8 cellular contexts compared by ENCODE assay signal in the genomic region with DNA sequence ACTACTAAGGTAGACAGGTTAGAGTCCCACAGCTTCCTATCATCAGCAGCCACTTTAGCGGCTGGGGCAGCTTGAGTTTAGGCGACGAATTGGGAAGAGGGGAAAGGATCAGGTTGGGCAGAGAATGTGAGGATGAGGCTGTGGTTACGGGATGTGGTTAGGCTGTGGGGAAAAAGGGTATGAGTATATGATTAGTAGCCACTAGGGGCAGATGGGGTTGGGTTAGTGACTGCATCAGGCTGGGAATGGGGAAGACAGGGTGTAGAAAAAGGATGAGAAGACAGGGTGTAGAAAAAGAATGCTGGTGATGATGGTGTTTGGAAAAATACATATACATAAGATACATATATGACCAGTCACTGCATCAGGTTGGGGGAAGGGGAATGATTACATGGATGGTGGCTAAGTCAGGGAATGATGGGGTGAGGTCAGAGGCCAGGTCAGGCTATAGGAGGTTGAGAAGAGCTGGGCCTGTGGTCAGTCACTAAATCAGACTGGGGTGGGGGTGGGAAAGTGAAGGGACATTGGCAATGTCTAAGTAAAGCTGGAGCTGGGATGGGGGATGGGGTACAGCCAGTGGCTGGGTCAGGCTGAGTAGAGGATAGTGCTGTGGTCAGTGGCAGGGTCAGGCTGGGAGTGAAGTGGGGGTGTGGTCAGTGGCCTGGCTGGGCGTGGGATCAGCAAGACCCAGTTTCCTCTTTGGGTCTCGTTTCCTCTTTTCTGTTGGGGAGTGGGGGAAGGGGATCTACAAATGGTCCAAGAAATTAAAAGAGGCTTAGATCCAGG. TPM values are rescaled to one million over a fixed set of nuclear protein-coding genes. Genes with fewer than 3 reads are reported as not detected.
DNase-seq lines count a peak whose midpoint lies in the region; ATAC-seq and TF ChIP-seq lines count a peak whose summit lies in the region.

No MANE protein-coding gene starts in this region.

- H3K4me3 ChIP-seq in mononuclear cell (ENCODE audit: low read length): peak overlapping the region; percentile 77

- ATAC-seq in GM21529 (IDR thresholded peaks at IDR 0.05; ENCODE audit: unreplicated experiment): no peak

- peaks cover 24% of the 10 kb centered on the region for H3K36me3 Mint-ChIP-seq in endothelial cell (ENCODE audit: low read depth, unreplicated experiment)

- no peak overlapping the region for H3K4me3 Mint-ChIP-seq in endothelial cell (ENCODE audit: unreplicated experiment)

- peak; percentile 68 for TF ChIP-seq CTCF in endothelial cell (IDR thresholded peaks at IDR 0.05; ENCODE audit: unreplicated experiment)

- peaks cover 69% of the 10 kb centered on the region for H3K4me1 ChIP-seq in mononuclear cell (ENCODE audit: insufficient read depth, low read length)

- no peaks in the 10 kb centered on the region for H3K9me3 ChIP-seq in mononuclear cell (ENCODE audit: low read depth, low read length)

- H3K9me3 Mint-ChIP-seq in endothelial cell (ENCODE audit: unreplicated experiment): no peaks in the 10 kb centered on the region

- DNase-seq in NCI-H2227 (lab: John Stamatoyannopoulos, UW; ENCODE audit: unreplicated experiment) (peak; percentile 20), NCI-H2227 treated with DMSO at 0.1 percent for 48 hours (lab: John Stamatoyannopoulos, UW) (no peak), HuH-7 (ENCODE audit: low spot score) (peak; percentile 92), T-helper 2 cell (peak in 3 of 5 experiments; percentile 17 to 58 (median 36)), endothelial cell (ENCODE audit: low spot score) (peak; percentile 39), ureter (ENCODE audit: low spot score) (peak; percentile 64)

- no peak overlapping the region for H3K27ac Mint-ChIP-seq in endothelial cell (ENCODE audit: unreplicated experiment)

- H3K27me3 ChIP-seq in mononuclear cell (ENCODE audit: insufficient read depth, low read length): no peaks in the 10 kb centered on the region

- H3K27me3 Mint-ChIP-seq in endothelial cell (ENCODE audit: unreplicated experiment): peaks cover 15% of the 10 kb centered on the region

- H3K4me1 Mint-ChIP-seq in endothelial cell (ENCODE audit: unreplicated experiment): peaks cover 21% of the 10 kb centered on the region

RNA-seq across cellular contexts. Expression of a gene that starts 2.1 kb away (rescaled TPM):
- total RNA-seq in endothelial cell (ENCODE audit: unreplicated experiment) (370 TPM), mononuclear cell (195 TPM), ureter (340 TPM)

RNA-seq across cellular contexts. Expression of a gene that starts 2.6 kb away (rescaled TPM):
- total RNA-seq in endothelial cell (ENCODE audit: unreplicated experiment): 29.2 TPM
- 15.7 TPM for total RNA-seq in mononuclear cell
- total RNA-seq in ureter: 30.7 TPM

RNA-seq across cellular contexts. Expression of a gene that starts 19.1 kb away (rescaled TPM):
- total RNA-seq in endothelial cell (ENCODE audit: unreplicated experiment) (200 TPM), mononuclear cell (13.4 TPM), ureter (108 TPM)

RNA-seq across cellular contexts. Expression of a gene that starts 19.2 kb away (rescaled TPM):
- total RNA-seq in endothelial cell (ENCODE audit: unreplicated experiment): 51.4 TPM
- 6.6 TPM for total RNA-seq in mononuclear cell
- total RNA-seq in ureter: 34.3 TPM

RNA-seq across cellular contexts. Expression of a gene that starts 24.2 kb away (rescaled TPM):
- total RNA-seq in endothelial cell (ENCODE audit: unreplicated experiment): 2.8 TPM
- total RNA-seq in mononuclear cell: not detected
- not detected for total RNA-seq in ureter
